8 cellular contexts compared by ENCODE assay signal in genomic region chr5:25083261-25083660, GRCh38.
DNase-seq lines count a peak whose midpoint lies in the region; ATAC-seq and TF ChIP-seq lines count a peak whose summit lies in the region.
"Not testable (repeated sequence)": the region's sequence is repeated elsewhere in the genome, so short reads cannot be mapped to it uniquely, and the experiment has no call there.

No MANE protein-coding gene starts in this region.

- not testable (repeated sequence) for H3K79me2 ChIP-seq in KMS-11 (ENCODE audit: insufficient read depth, low read depth)

- not testable (repeated sequence) for H3K9ac ChIP-seq in HUES48 (ENCODE audit: low read depth, low read length); NT2/D1 (ENCODE audit: insufficient read length, low read depth); endodermal cell (ENCODE audit: extremely low read depth, low read length, poor library complexity, severe bottlenecking)
- H3K9ac ChIP-seq in KMS-11, result peak overlapping the region; percentile 32; the same call in 1 of the 2 replicates

- 94 to 100% methylated on average over 2 to 21 of the region's 27 CpGs for WGBS in endodermal cell (ENCODE audit: insufficient coverage in 1 of 2, insufficient read length in 1 of 2), 2 experiments

- not testable (repeated sequence) for DNase-seq in Caco-2; H7; NT2/D1 (ENCODE audit: low read depth, low spot score); Panc1 (ENCODE audit: low read depth, low spot score); endodermal cell; progenitor cell of endocrine pancreas (ENCODE audit: low spot score, unreplicated experiment)

- peak overlapping the region; percentile 10; the same call in 1 of the 2 replicates for H3K4me3 ChIP-seq in Caco-2 (ENCODE audit: low read depth, low read length)
- H3K4me3 ChIP-seq in H7 (ENCODE audit: insufficient read depth, low read depth, low read length), result peak overlapping the region; percentile 16
- H3K4me3 ChIP-seq in HUES48 (ENCODE audit: low read depth, low read length), result peak overlapping the region; percentile 40; the same call in 1 of the 2 replicates
- H3K4me3 ChIP-seq in KMS-11 (IDR thresholded peaks at IDR 0.05; ENCODE audit: insufficient read depth, low read depth, low read length); endodermal cell (ENCODE audit: low read length): not testable (repeated sequence)
- peak overlapping the region; percentile 40 for H3K4me3 ChIP-seq in NT2/D1 (ENCODE audit: insufficient read length, low read depth)
- H3K4me3 ChIP-seq in Panc1 (ENCODE audit: low read depth in 2 of 2, low read length in 2 of 2), result peak overlapping the region; percentile 20 to 35; a peak in 3 of 4 replicates

- not testable (repeated sequence) for ATAC-seq in Panc1

- not testable (repeated sequence) for H3K27ac Mint-ChIP-seq in Caco-2 (ENCODE audit: unreplicated experiment)
- peak overlapping the region; percentile 77 for H3K27ac Mint-ChIP-seq in endodermal cell
- H3K27ac Mint-ChIP-seq in progenitor cell of endocrine pancreas, result peak overlapping the region; percentile 45

- TF ChIP-seq CTCF in Caco-2 (IDR thresholded peaks at IDR 0.05; ENCODE audit: insufficient read depth in 1 of 2, low read depth in 1 of 2, low read length in 1 of 2, severe bottlenecking in 1 of 2, unreplicated experiment in 1 of 2); KMS-11 (conservative IDR thresholded peaks at IDR 0.05; ENCODE audit: low read depth, low read length); Panc1 (IDR thresholded peaks at IDR 0.05); endodermal cell (conservative IDR thresholded peaks at IDR 0.05); progenitor cell of endocrine pancreas (IDR thresholded peaks at IDR 0.05; ENCODE audit: unreplicated experiment): not testable (repeated sequence)

- intact Hi-C loops in Caco-2 (cut with micrococcal nuclease; ENCODE audit: unreplicated experiment); Panc1 (cut with micrococcal nuclease; ENCODE audit: unreplicated experiment): not testable (repeated sequence)

- not testable (repeated sequence) for H4K20me1 ChIP-seq in KMS-11 (ENCODE audit: insufficient read depth)

- CTCF ChIA-PET in Caco-2 (lab: Charles Lee); Panc1 (lab: Charles Lee): not testable (repeated sequence)

- not testable (repeated sequence) for H3K27me3 ChIP-seq in Caco-2 (replicated peaks; ENCODE audit: control insufficient read depth, insufficient read depth, low read length); H7 (ENCODE audit: control insufficient read depth, insufficient read depth, low read length); HUES48 (ENCODE audit: control insufficient read depth, insufficient read depth, low read length); KMS-11 (ENCODE audit: insufficient read depth, low read depth); NT2/D1 (ENCODE audit: insufficient read depth, insufficient read length); Panc1 (ENCODE audit: control insufficient read depth, insufficient read depth, low read length); endodermal cell (ENCODE audit: control insufficient read depth, insufficient read depth, low read length, poor library complexity, severe bottlenecking)

- peak overlapping the region; percentile 65 for H3K4me3 Mint-ChIP-seq in Caco-2 (ENCODE audit: unreplicated experiment)
- H3K4me3 Mint-ChIP-seq in endodermal cell, result peak overlapping the region; percentile 57
- H3K4me3 Mint-ChIP-seq in progenitor cell of endocrine pancreas (ENCODE audit: low read depth), result peak overlapping the region; percentile 61

- not testable (repeated sequence) for BruUV-seq in Caco-2 (replicated peaks; lab: Mats Ljungman, UMichigan); Panc1 (replicated peaks; lab: Mats Ljungman, UMichigan)

- H3K27ac ChIP-seq in HUES48 (ENCODE audit: low read depth, low read length); Panc1 (ENCODE audit: low read length); endodermal cell (ENCODE audit: low read depth, low read length): not testable (repeated sequence)
- H3K27ac ChIP-seq in KMS-11, result peak overlapping the region; percentile 47; the same call in 1 of the 2 replicates

- H2AFZ ChIP-seq in KMS-11 (ENCODE audit: low read depth), result not testable (repeated sequence)

- POLR2A ChIA-PET in Caco-2 (lab: Charles Lee); Panc1 (lab: Charles Lee): not testable (repeated sequence)

- in situ Hi-C loops in Panc1 (cut with HindIII; ENCODE audit: low pct_unique_long_range_greater_than_20kb, low sequenced_read_pairs), result not testable (repeated sequence)

- H3K27me3 Mint-ChIP-seq in Caco-2 (ENCODE audit: insufficient read depth, unreplicated experiment); endodermal cell (ENCODE audit: insufficient read depth); progenitor cell of endocrine pancreas: not testable (repeated sequence)

- not testable (repeated sequence) for H3K4me2 ChIP-seq in KMS-11

- not testable (repeated sequence) for H3K36me3 Mint-ChIP-seq in Caco-2 (ENCODE audit: insufficient read depth, unreplicated experiment); endodermal cell (ENCODE audit: low read depth); progenitor cell of endocrine pancreas (ENCODE audit: insufficient read depth)

- H3K36me3 ChIP-seq in Caco-2 (ENCODE audit: control insufficient read depth, insufficient read depth, low read length); H7 (replicated peaks; ENCODE audit: control insufficient read depth, insufficient read depth, low read length); HUES48 (ENCODE audit: control insufficient read depth, insufficient read depth, low read length); KMS-11 (ENCODE audit: insufficient read depth); NT2/D1 (ENCODE audit: insufficient read depth, insufficient read length, low read length); Panc1 (ENCODE audit: control insufficient read depth, insufficient read depth, low read length); endodermal cell (ENCODE audit: control insufficient read depth, insufficient read depth, low read length): not testable (repeated sequence)

- H3K9me3 Mint-ChIP-seq in Caco-2 (ENCODE audit: unreplicated experiment); endodermal cell; progenitor cell of endocrine pancreas (ENCODE audit: low read depth): not testable (repeated sequence)

- not testable (repeated sequence) for H3K4me1 ChIP-seq in Caco-2; HUES48 (ENCODE audit: control insufficient read depth, insufficient read depth, low read length); KMS-11 (ENCODE audit: low read depth, poor library complexity, severe bottlenecking); NT2/D1 (ENCODE audit: insufficient read depth, insufficient read length); Panc1 (ENCODE audit: control insufficient read depth, insufficient read depth, low read length); endodermal cell (ENCODE audit: control insufficient read depth, insufficient read depth, low read length)

- not testable (repeated sequence) for H3K4me1 Mint-ChIP-seq in Caco-2 (ENCODE audit: low read depth, unreplicated experiment); endodermal cell; progenitor cell of endocrine pancreas (ENCODE audit: low read depth)

- not testable (repeated sequence) for H3K9me3 ChIP-seq in Caco-2; HUES48 (ENCODE audit: control insufficient read depth, insufficient read depth, low read length); NT2/D1 (ENCODE audit: insufficient read depth, low read length); Panc1 (ENCODE audit: control insufficient read depth, insufficient read depth, low read depth, low read length); endodermal cell (ENCODE audit: control insufficient read depth, low read length)
